ENCODE assay signal across 8 cellular contexts in genomic region chr9:70413798-70414775, GRCh38. TPM values are rescaled to one million over a fixed set of nuclear protein-coding genes. Genes with fewer than 3 reads are reported as not detected.
DNase-seq lines count a peak whose midpoint lies in the region; ATAC-seq and TF ChIP-seq lines count a peak whose summit lies in the region.

Gene KLF9 (minus strand): TSS chr9:70414657. CDS start chr9:70413363, 1,294 bp downstream.

- no peak within 1 kb of the TSS for H3K18ac ChIP-seq in trophoblast cell (ENCODE audit: low read length)

- no peak within 1 kb of the TSS for H3K14ac ChIP-seq in trophoblast cell (ENCODE audit: low read length)

- H4K91ac ChIP-seq in trophoblast cell (ENCODE audit: low read depth, low read length) = no peak within 1 kb of the TSS

- H4K8ac ChIP-seq in trophoblast cell (ENCODE audit: low read depth, low read length) = peak within 1 kb of the TSS; percentile 5

- H3K36me3 ChIP-seq in cardiac muscle cell (no peaks in the 10 kb centered on the region), trophoblast cell (ENCODE audit: control insufficient read depth in 1 of 2, insufficient read depth in 2 of 2, low read length in 2 of 2) (no peaks in the 10 kb centered on the region), tibial nerve (peaks cover 0 to 12% (median 0%) of the 10 kb centered on the region in 3 donors)

- no peak for TF ChIP-seq CTCF in GM12864 (IDR thresholded peaks at IDR 0.05; ENCODE audit: low read depth, low read length, missing control alignments)
- no peak for TF ChIP-seq CTCF in cardiac muscle cell (IDR thresholded peaks at IDR 0.05; ENCODE audit: low read depth, low read length)
- peak in 2 of 5 experiments; percentile 18 to 38 for TF ChIP-seq CTCF in tibial nerve (IDR thresholded peaks at IDR 0.05)

- no peak within 1 kb of the TSS for H2AK5ac ChIP-seq in trophoblast cell (ENCODE audit: low read length)

- no peak within 1 kb of the TSS for H3K9ac ChIP-seq in trophoblast cell (ENCODE audit: low read length)

- WGBS in adipose tissue, 3 donors = 0 to 1% (median 1%) methylated on average over 48 of the region's 48 CpGs
- WGBS in trophoblast cell (ENCODE audit: extremely low coverage, insufficient coverage, insufficient read length) = no CpG with 5 or more reads among the region's 48 CpGs
- 0 to 1% methylated on average over 41 to 48 of the region's 48 CpGs for WGBS in tibial nerve, 2 donors

- DNase-seq in GM12864 (ENCODE audit: low read depth) = peak; percentile 75
- DNase-seq in NCI-H1105 treated with DMSO at 0.1 percent for 48 hours (lab: John Stamatoyannopoulos, UW) = peak; percentile 64
- DNase-seq in T-helper 1 cell = peak; percentile 81 to 98 (median 89)
- peak; percentile 87 to 99 for DNase-seq in cardiac muscle cell (ENCODE audit: low read depth in 1 of 2, low spot score in 1 of 2)
- peak; percentile 89 to 92 for DNase-seq in trophoblast cell
- peak; percentile 90 to 96 for DNase-seq in tibial nerve (ENCODE audit: low spot score in 2 of 2)

- ATAC-seq in HG02623 (IDR thresholded peaks at IDR 0.05; ENCODE audit: unreplicated experiment) = peak; percentile 66

- no peaks in the 10 kb centered on the region for H3K79me2 ChIP-seq in trophoblast cell (ENCODE audit: control insufficient read depth, insufficient read depth, low read length, poor library complexity)

- peak within 1 kb of the TSS; percentile 42 for H2BK12ac ChIP-seq in trophoblast cell (ENCODE audit: low read length)

- H4K12ac ChIP-seq in trophoblast cell (ENCODE audit: low read depth, low read length) = no peak within 1 kb of the TSS

- no peak within 1 kb of the TSS for H2BK5ac ChIP-seq in trophoblast cell (ENCODE audit: low read depth, low read length, poor library complexity)

- peak; percentile 87 to 93 for TF ChIP-seq POLR2A in tibial nerve (IDR thresholded peaks at IDR 0.05)

- peak; percentile 75 to 100 for TF ChIP-seq EP300 in tibial nerve (IDR thresholded peaks at IDR 0.05)

- peaks cover 3% of the 10 kb centered on the region for H3K79me1 ChIP-seq in trophoblast cell (ENCODE audit: low read length)

- H3K23ac ChIP-seq in trophoblast cell (ENCODE audit: low read length) = no peak within 1 kb of the TSS

- H3K4me3 ChIP-seq in GM12864 (ENCODE audit: low read depth, low read length) = peak within 1 kb of the TSS; percentile 59
- H3K4me3 ChIP-seq in cardiac muscle cell = peak within 1 kb of the TSS; percentile 21
- peak within 1 kb of the TSS; percentile 69 for H3K4me3 ChIP-seq in trophoblast cell (ENCODE audit: low read depth, low read length)
- H3K4me3 ChIP-seq in tibial nerve = peak within 1 kb of the TSS; percentile 49 to 96 (median 92)

- H2AFZ ChIP-seq in trophoblast cell (ENCODE audit: insufficient read depth, low read length, poor library complexity) = peak within 1 kb of the TSS; percentile 20

- H3K4me2 ChIP-seq in trophoblast cell (ENCODE audit: low read length) = peak within 1 kb of the TSS; percentile 86

- no peak within 1 kb of the TSS for H2BK120ac ChIP-seq in trophoblast cell (ENCODE audit: insufficient read depth, low read length, poor library complexity)

- no peak within 1 kb of the TSS for H3K4ac ChIP-seq in trophoblast cell (ENCODE audit: low read depth, low read length)

- H3K4me1 ChIP-seq in cardiac muscle cell (ENCODE audit: low read depth) (peaks cover 4% of the 10 kb centered on the region), trophoblast cell (ENCODE audit: control insufficient read depth in 1 of 2, insufficient read depth in 2 of 2, low read length in 2 of 2) (peaks cover 4 to 20% of the 10 kb centered on the region in 2 experiments), tibial nerve (peaks cover 0 to 50% (median 29%) of the 10 kb centered on the region in 4 donors)

- H3K9me3 ChIP-seq in cardiac muscle cell (ENCODE audit: low read depth) = no peaks in the 10 kb centered on the region
- H3K9me3 ChIP-seq in trophoblast cell (ENCODE audit: insufficient read depth, low read depth, low read length) = no peaks in the 10 kb centered on the region
- no peaks in the 10 kb centered on the region for H3K9me3 ChIP-seq in tibial nerve

- peaks cover 66% of the 10 kb centered on the region for H3K27me3 ChIP-seq in cardiac muscle cell
- peaks cover 19% of the 10 kb centered on the region for H3K27me3 ChIP-seq in trophoblast cell (ENCODE audit: insufficient read depth, low read length)
- no peaks in the 10 kb centered on the region for H3K27me3 ChIP-seq in tibial nerve

- H3K27ac ChIP-seq in adipose tissue (ENCODE audit: low read depth, low read length) = peak within 1 kb of the TSS; percentile 99
- no peak within 1 kb of the TSS for H3K27ac ChIP-seq in cardiac muscle cell
- H3K27ac ChIP-seq in trophoblast cell (ENCODE audit: low read depth, low read length) = no peak within 1 kb of the TSS
- peak within 1 kb of the TSS; percentile 100 for H3K27ac ChIP-seq in tibial nerve

RNA-seq across cellular contexts. Expression of gene KLF9, which starts in this region (rescaled TPM):
- polyA plus RNA-seq in adipose tissue = 100 to 1,000 TPM in 1 of 3 donors, 10 to 100 TPM in 2; 23.1 to 115 (median 48.5) TPM
- 0.28 and 0.30 TPM in 2 replicates for total RNA-seq in cardiac muscle cell
- not detected in 2 replicates for polyA plus RNA-seq in cardiac muscle cell
- polyA plus RNA-seq in trophoblast cell (2013) = 0.15 TPM in 2 replicates
- total RNA-seq in tibial nerve = 100 to 1,000 TPM; 286 to 387 (median 351) TPM

Comparison
In these comparisons a context has a peak if more than half of its experiments do, and no peak if none do; other contexts are left out.
1. RNA of gene KLF9 (total RNA-seq): 286 to 387 TPM in tibial nerve; 0.28 to 0.30 TPM in cardiac muscle cell; every median in the first group is over 100 times any median in the second.
2. RNA of gene KLF9 (polyA plus RNA-seq): 23.1 to 115 TPM in adipose tissue; not detected in cardiac muscle cell; every median in the first group is over 10 times any median in the second.
3. Peak in DNase-seq and H3K4me3 ChIP-seq in cardiac muscle cell; RNA of the gene not detected or under 1 TPM.
4. H3K4me3 ChIP-seq: peak in every context shown above with its lines; median percentile 92 in tibial nerve; 69 in trophoblast cell; 59 in GM12864; 21 in cardiac muscle cell.
5. H3K27ac ChIP-seq: peak in adipose tissue (single experiment) and tibial nerve (4 of 4); none in cardiac muscle cell (single experiment) and trophoblast cell (single experiment).
6. Peak in every context shown above with its lines, with median percentiles within 50 percentile points of each other: DNase-seq.